In genomic region chr6:111989743-111990142, GRCh38 we compare ENCODE assay signal across 12 cellular contexts.
DNase-seq lines count a peak whose midpoint lies in the region; ATAC-seq, FAIRE-seq and TF ChIP-seq lines count a peak whose summit lies in the region.
"Had no signal": no experiment of that assay in that cellular context is flagged by ENCODE, and none has a peak within 500 bp of the region (broad histone marks: within the 10 kb centered on the region; RNA-seq: fewer than 3 reads in every experiment).

No MANE protein-coding gene starts in this region.

- no peak for TF ChIP-seq CTCF in endodermal cell (conservative IDR thresholded peaks at IDR 0.05)

- peak; percentile 58 for FAIRE-seq in GM12892 (lab: Jason Lieb, UNC)
- FAIRE-seq: kidney had no signal

- H3K4me3 Mint-ChIP-seq in endodermal cell, result no peak overlapping the region

- no peak overlapping the region for H3K9ac ChIP-seq in endodermal cell (ENCODE audit: extremely low read depth, low read length, poor library complexity, severe bottlenecking)
- H3K9ac ChIP-seq: KMS-11 had no signal

- H3K4me1 ChIP-seq in endodermal cell (ENCODE audit: control insufficient read depth, insufficient read depth, low read length), result no peaks in the 10 kb centered on the region
- H3K4me1 ChIP-seq: esophagus muscularis mucosa had no signal

- H3K9me3 ChIP-seq in endodermal cell (ENCODE audit: control insufficient read depth, low read length), result no peaks in the 10 kb centered on the region
- H3K9me3 ChIP-seq: esophagus muscularis mucosa had no signal

- no peak for DNase-seq in GM12892 (ENCODE audit: insufficient read length)
- DNase-seq in endodermal cell, result peak; percentile 12
- no peak for DNase-seq in NCI-H128 (lab: John Stamatoyannopoulos, UW; ENCODE audit: unreplicated experiment)
- DNase-seq in posterior cingulate gyrus, result no peak
- no peak for DNase-seq in HT-29 (ENCODE audit: low spot score)
- DNase-seq: kidney, OCI-M1 had no signal

- no peaks in the 10 kb centered on the region for H3K36me3 Mint-ChIP-seq in endodermal cell (ENCODE audit: low read depth)

- no peaks in the 10 kb centered on the region for H3K9me3 Mint-ChIP-seq in endodermal cell

- H3K27me3 ChIP-seq in endodermal cell (ENCODE audit: control insufficient read depth, insufficient read depth, low read length, poor library complexity, severe bottlenecking), result peaks cover 20% of the 10 kb centered on the region
- H3K27me3 ChIP-seq: esophagus muscularis mucosa had no signal

- peaks cover 14% of the 10 kb centered on the region for H3K27me3 Mint-ChIP-seq in endodermal cell (ENCODE audit: insufficient read depth)

- intact Hi-C loops in posterior cingulate gyrus (cut with DNase I), result no loop called here

- ATAC-seq in GM21423 (IDR thresholded peaks at IDR 0.05; ENCODE audit: unreplicated experiment) (peak; percentile 62), HG03442 (IDR thresholded peaks at IDR 0.05; ENCODE audit: unreplicated experiment) (peak; percentile 48), HG02970 (IDR thresholded peaks at IDR 0.05; ENCODE audit: low FRiP score, unreplicated experiment) (no peak)

- H3K27ac Mint-ChIP-seq in endodermal cell, result no peak overlapping the region

- no peak overlapping the region for H3K27ac ChIP-seq in endodermal cell (ENCODE audit: low read depth, low read length)
- H3K27ac ChIP-seq: esophagus muscularis mucosa, KMS-11 had no signal

- H3K4me3 ChIP-seq in endodermal cell (ENCODE audit: low read length), result no peak overlapping the region
- H3K4me3 ChIP-seq: esophagus muscularis mucosa had no signal

- no peaks in the 10 kb centered on the region for H3K36me3 ChIP-seq in endodermal cell (ENCODE audit: control insufficient read depth, insufficient read depth, low read length)
- H3K36me3 ChIP-seq: esophagus muscularis mucosa had no signal

- H3K4me1 Mint-ChIP-seq in endodermal cell, result peaks cover 4% of the 10 kb centered on the region

- WGBS in endodermal cell (ENCODE audit: insufficient coverage in 1 of 2, insufficient read length in 1 of 2), 2 experiments, result 85 to 94% methylated on average over 2 of the region's 2 CpGs

- TF ChIP-seq POLR2A in GM12892 (IDR thresholded peaks at IDR 0.05; ENCODE audit: low read depth, low read length), result no peak
